21 cellular contexts compared by ENCODE assay signal in genomic region chr3:31288224-31288623, GRCh38.
DNase-seq lines count a peak whose midpoint lies in the region; ATAC-seq, FAIRE-seq and TF ChIP-seq lines count a peak whose summit lies in the region.
"Had no signal": no experiment of that assay in that cellular context is flagged by ENCODE, and none has a peak within 500 bp of the region (broad histone marks: within the 10 kb centered on the region; RNA-seq: fewer than 3 reads in every experiment).

No MANE protein-coding gene starts in this region.

- peak overlapping the region; percentile 10 for H3K4me3 Mint-ChIP-seq in activated CD4-positive, alpha-beta T cell treated with anti-CD3 and anti-CD28 coated beads, Interleukin-2, amount 10 ng/mL, durations not matched to agents 24 days and 14 days
- H3K4me3 Mint-ChIP-seq: activated naive CD4-positive, alpha-beta T cell treated with anti-CD3 and anti-CD28 coated beads, Interleukin-2, amount 50 U/mL, for 24 hours had no signal

- BruUV-seq in PC-9 (replicated peaks; lab: Mats Ljungman, UMichigan): no TSS peak

- DNase-seq in activated CD4-positive, alpha-beta T cell treated with anti-CD3 and anti-CD28 coated beads, Interleukin-2, amount 10 ng/mL, durations not matched to agents 24 days and 14 days: no peak
- DNase-seq in activated CD4-positive, alpha-beta T cell treated with anti-CD3 and anti-CD28 coated beads, Interleukin-2, amount 50 U/mL, for 1 hour: no peak
- no peak for DNase-seq in PC-9
- no peak for DNase-seq in keratinocyte (ENCODE audit: low read depth, low spot score)
- no peak for DNase-seq in sciatic nerve (ENCODE audit: low spot score)
- no peak for DNase-seq in activated T-cell treated with anti-CD3 and anti-CD28 coated beads, Interleukin-2, amount 50 U/mL, for 1 hour
- DNase-seq: activated CD4-positive, alpha-beta T cell treated with anti-CD3 and anti-CD28 coated beads for 1 hour; DMS153; NCI-H1417; NCI-H2171 treated with DMSO at 0.1 percent for 48 hours; NCI-H748 treated with DMSO at 0.1 percent for 48 hours; stimulated activated naive CD4-positive, alpha-beta T cell; tibial artery had no signal

- peaks cover 46% of the 10 kb centered on the region for H3K4me1 ChIP-seq in PC-9 (replicated peaks; ENCODE audit: insufficient read depth)
- H3K4me1 ChIP-seq in keratinocyte (ENCODE audit: control insufficient read depth, extremely low read depth, insufficient read depth, low read length): peaks cover 47% of the 10 kb centered on the region
- H3K4me1 ChIP-seq: prostate gland had no signal

- H3K27me3 Mint-ChIP-seq in activated CD4-positive, alpha-beta T cell treated with anti-CD3 and anti-CD28 coated beads, Interleukin-2, amount 10 ng/mL, durations not matched to agents 24 days and 14 days: peaks cover 2% of the 10 kb centered on the region
- H3K27me3 Mint-ChIP-seq: activated naive CD4-positive, alpha-beta T cell treated with anti-CD3 and anti-CD28 coated beads, Interleukin-2, amount 50 U/mL, for 24 hours had no signal

- H3K27me3 ChIP-seq in PC-9 (ENCODE audit: insufficient read depth, low read depth): no peaks in the 10 kb centered on the region
- H3K27me3 ChIP-seq in keratinocyte (ENCODE audit: control insufficient read depth, extremely low read depth, insufficient read depth, low read length): no peaks in the 10 kb centered on the region
- H3K27me3 ChIP-seq: brain microvascular endothelial cell, left lung, tibial artery had no signal

- H3K27ac ChIP-seq in PC-9: peak overlapping the region; percentile 66
- H3K27ac ChIP-seq in keratinocyte (ENCODE audit: control insufficient read depth, insufficient read depth, low read length): peak overlapping the region; percentile 36
- H3K27ac ChIP-seq: brain microvascular endothelial cell, coronary artery, left lung, tibial artery had no signal

- H3K9me3 ChIP-seq in PC-9 (ENCODE audit: insufficient read depth, low read depth) (no peaks in the 10 kb centered on the region), keratinocyte (ENCODE audit: control insufficient read depth, low read depth, low read length) (no peaks in the 10 kb centered on the region)
- H3K9me3 ChIP-seq: left lung, prostate gland, tibial artery had no signal

- H3K36me3 Mint-ChIP-seq in activated CD4-positive, alpha-beta T cell treated with anti-CD3 and anti-CD28 coated beads, Interleukin-2, amount 10 ng/mL, durations not matched to agents 24 days and 14 days (ENCODE audit: low read depth): peaks cover 2% of the 10 kb centered on the region

- ATAC-seq in sciatic nerve (peak; percentile 69), GM18861 (IDR thresholded peaks at IDR 0.05; ENCODE audit: unreplicated experiment) (no peak), HG03280 (IDR thresholded peaks at IDR 0.05; ENCODE audit: unreplicated experiment) (no peak)

- peaks cover 41% of the 10 kb centered on the region for H3K4me1 Mint-ChIP-seq in activated CD4-positive, alpha-beta T cell treated with anti-CD3 and anti-CD28 coated beads, Interleukin-2, amount 10 ng/mL, durations not matched to agents 24 days and 14 days

- H2AFZ ChIP-seq in PC-9 (no peak overlapping the region), keratinocyte (ENCODE audit: control insufficient read depth, low read length) (peak overlapping the region; percentile 12)

- H3K9me2 ChIP-seq in PC-9 (ENCODE audit: insufficient read depth): no peaks in the 10 kb centered on the region

- peaks cover 11% of the 10 kb centered on the region for H3K9me3 Mint-ChIP-seq in activated CD4-positive, alpha-beta T cell treated with anti-CD3 and anti-CD28 coated beads, Interleukin-2, amount 10 ng/mL, durations not matched to agents 24 days and 14 days
- H3K9me3 Mint-ChIP-seq: activated naive CD4-positive, alpha-beta T cell treated with anti-CD3 and anti-CD28 coated beads, Interleukin-2, amount 50 U/mL, for 24 hours had no signal

- no peak overlapping the region for H3K9ac ChIP-seq in keratinocyte (ENCODE audit: control insufficient read depth, extremely low read depth, insufficient read depth, low read length)

- H3K4me2 ChIP-seq in PC-9 (peak overlapping the region; percentile 53), keratinocyte (ENCODE audit: control insufficient read depth, extremely low read depth, insufficient read depth, low read depth, low read length) (peak overlapping the region; percentile 50)

- no peaks in the 10 kb centered on the region for H3K9me1 ChIP-seq in keratinocyte (ENCODE audit: control insufficient read depth, extremely low read depth, insufficient read depth, low read length)

- H4K20me1 ChIP-seq in PC-9 (ENCODE audit: insufficient read depth): no peaks in the 10 kb centered on the region
- no peaks in the 10 kb centered on the region for H4K20me1 ChIP-seq in keratinocyte (ENCODE audit: control insufficient read depth, extremely low read depth, insufficient read depth, low read length)

- peaks cover 12% of the 10 kb centered on the region for H3F3A ChIP-seq in PC-9 (ENCODE audit: insufficient read depth, low read depth)

- CTCF ChIA-PET in PC-9 (lab: Charles Lee): no interaction called here

- intact Hi-C loops in activated CD4-positive, alpha-beta T cell treated with anti-CD3 and anti-CD28 coated beads, Interleukin-2, amount 10 ng/mL, durations not matched to agents 24 days and 14 days (cut with micrococcal nuclease): loop anchor here (2.0 to 10.0 kb wide), 4 partner anchors 39 to 687 kb away; no protein-coding TSS in a partner anchor
- intact Hi-C loops in PC-9 (cut with micrococcal nuclease; ENCODE audit: unreplicated experiment): loop anchor here (1.0 to 5.0 kb wide), 7 partner anchors 13 to 521 kb away; partner anchors contain the start of gene STT3B
- intact Hi-C loops in sciatic nerve (cut with DNase I): no loop called here

- FAIRE-seq in keratinocyte (lab: Jason Lieb, UNC): no peak
- FAIRE-seq: A204.1 had no signal

- H3K4me3 ChIP-seq in PC-9 (no peak overlapping the region), keratinocyte (ENCODE audit: control insufficient read depth in 2 of 3, extremely low read depth in 1 of 3, insufficient read depth in 2 of 3, low read depth in 1 of 3, low read length in 3 of 3) (no peak overlapping the region)
- H3K4me3 ChIP-seq: coronary artery, left lung, prostate gland, tibial artery had no signal

- POLR2A ChIA-PET in PC-9 (lab: Charles Lee; ENCODE audit: unreplicated experiment): interaction anchor here (0.8 kb wide), 1 partner anchor 89 kb away, joined by 5 read pairs; no protein-coding TSS in a partner anchor

- TF ChIP-seq CTCF in PC-9 (conservative IDR thresholded peaks at IDR 0.05): no peak
- TF ChIP-seq CTCF in keratinocyte (optimal IDR thresholded peaks at IDR 0.05 in 1 of 3, IDR thresholded peaks at IDR 0.05 in 1 of 3, conservative IDR thresholded peaks at IDR 0.05 in 1 of 3; ENCODE audit: extremely low read depth in 1 of 3, insufficient read depth in 2 of 3, low read length in 3 of 3): no peak

- dilution Hi-C loops in keratinocyte (cut with MboI; ENCODE audit: extremely low pct_ligation_motif_present, low sequenced_read_pairs): no loop called here

- H3K36me3 ChIP-seq in PC-9 (ENCODE audit: low read depth) (no peaks in the 10 kb centered on the region), keratinocyte (ENCODE audit: control insufficient read depth in 2 of 2, extremely low read depth in 1 of 2, insufficient read depth in 2 of 2, low read length in 2 of 2) (no peaks in the 10 kb centered on the region)
- H3K36me3 ChIP-seq: brain microvascular endothelial cell, left lung, prostate gland, tibial artery had no signal

- H3K27ac Mint-ChIP-seq in activated CD4-positive, alpha-beta T cell treated with anti-CD3 and anti-CD28 coated beads, Interleukin-2, amount 10 ng/mL, durations not matched to agents 24 days and 14 days: peak overlapping the region; percentile 60
- H3K27ac Mint-ChIP-seq: activated naive CD4-positive, alpha-beta T cell treated with anti-CD3 and anti-CD28 coated beads, Interleukin-2, amount 50 U/mL, for 24 hours had no signal

- H3K79me2 ChIP-seq in PC-9 (ENCODE audit: low read depth): no peaks in the 10 kb centered on the region
- H3K79me2 ChIP-seq in keratinocyte (ENCODE audit: control insufficient read depth, insufficient read depth, low read length): no peaks in the 10 kb centered on the region
